23 cellular contexts compared by ENCODE assay signal in genomic region chr2:53334610-53335009, GRCh38.
"Had no signal": no experiment of that assay in that cellular context is flagged by ENCODE, and none has a peak within 500 bp of the region (broad histone marks: within the 10 kb centered on the region; RNA-seq: fewer than 3 reads in every experiment).

No MANE protein-coding gene starts in this region.

- H3K36me3 Mint-ChIP-seq: activated CD4-positive, alpha-beta memory T cell treated with anti-CD3 and anti-CD28 coated beads for 36 hours; activated naive CD8-positive, alpha-beta T cell; naive thymus-derived CD8-positive, alpha-beta T cell; stimulated activated memory B cell treated with anti-CD40 and anti-IgM and Interleukin-4, amounts not matched to agents 10 μg/mL and 1 μg/mL and 100 μg/mL, for 72 hours; WTC11 had no signal

- DNase-seq: activated CD4-positive, alpha-beta memory T cell treated with anti-CD3 and anti-CD28 coated beads for 36 hours; activated CD4-positive, alpha-beta T cell treated with anti-CD3 and anti-CD28 coated beads for 36 hours; amygdala; body of pancreas; dorsolateral prefrontal cortex; foreskin fibroblast; hippocampal formation; islet precursor cell; left lung; mucosa of descending colon; naive thymus-derived CD8-positive, alpha-beta T cell; pancreas; sigmoid colon; spleen; stimulated activated CD4-positive, alpha-beta T cell treated with anti-CD3 and anti-CD28 coated beads, Interleukin-4, amount 100 ng/mL, for 4 hours; upper lobe of left lung had no signal

- H3K4me3 ChIP-seq: body of pancreas, dorsolateral prefrontal cortex, left lung, mucosa of descending colon, pancreas, sigmoid colon, spleen, thoracic aorta, upper lobe of left lung had no signal

- H3K4me3 Mint-ChIP-seq: activated CD4-positive, alpha-beta memory T cell treated with anti-CD3 and anti-CD28 coated beads for 36 hours; activated CD4-positive, alpha-beta T cell treated with anti-CD3 and anti-CD28 coated beads for 36 hours; activated naive CD8-positive, alpha-beta T cell; naive thymus-derived CD8-positive, alpha-beta T cell; stimulated activated memory B cell treated with anti-CD40 and anti-IgM and Interleukin-4, amounts not matched to agents 10 μg/mL and 1 μg/mL and 100 μg/mL, for 72 hours; T-helper 2 cell treated with Interferon-gamma antibody and Interleukin-4, amounts not matched to agents 5 μg/mL and 100 μg/mL, for 36 hours; WTC11 had no signal

- H3K27me3 Mint-ChIP-seq: activated CD4-positive, alpha-beta memory T cell treated with anti-CD3 and anti-CD28 coated beads for 36 hours; activated CD4-positive, alpha-beta T cell treated with anti-CD3 and anti-CD28 coated beads for 36 hours; activated naive CD8-positive, alpha-beta T cell; stimulated activated memory B cell treated with anti-CD40 and anti-IgM and Interleukin-4, amounts not matched to agents 10 μg/mL and 1 μg/mL and 100 μg/mL, for 72 hours had no signal

- FAIRE-seq: colon, pancreas, TTC549 had no signal

- H3K4me1 ChIP-seq: left lung, pancreas, spleen, upper lobe of left lung had no signal

- ATAC-seq: activated CD4-positive, alpha-beta T cell treated with anti-CD3 and anti-CD28 coated beads for 36 hours; body of pancreas; left lung; mucosa of descending colon; naive thymus-derived CD8-positive, alpha-beta T cell; stimulated activated memory B cell treated with anti-CD40 and anti-IgM and Interleukin-4, amounts not matched to agents 10 μg/mL and 1 μg/mL and 100 μg/mL, for 72 hours; WTC11 had no signal

- H3K4me1 Mint-ChIP-seq: activated CD4-positive, alpha-beta T cell treated with anti-CD3 and anti-CD28 coated beads for 36 hours; naive thymus-derived CD8-positive, alpha-beta T cell; stimulated activated memory B cell treated with anti-CD40 and anti-IgM and Interleukin-4, amounts not matched to agents 10 μg/mL and 1 μg/mL and 100 μg/mL, for 72 hours; WTC11 had no signal

- H3K9me3 Mint-ChIP-seq: activated CD4-positive, alpha-beta memory T cell treated with anti-CD3 and anti-CD28 coated beads for 36 hours; stimulated activated memory B cell treated with anti-CD40 and anti-IgM and Interleukin-4, amounts not matched to agents 10 μg/mL and 1 μg/mL and 100 μg/mL, for 72 hours; T-helper 2 cell treated with Interferon-gamma antibody and Interleukin-4, amounts not matched to agents 5 μg/mL and 100 μg/mL, for 36 hours; WTC11 had no signal

- H3K9me3 ChIP-seq: body of pancreas, left lung, mucosa of descending colon, pancreas, sigmoid colon, spleen, thoracic aorta, upper lobe of left lung had no signal

- H3K27ac Mint-ChIP-seq: activated CD4-positive, alpha-beta memory T cell treated with anti-CD3 and anti-CD28 coated beads for 36 hours; activated CD4-positive, alpha-beta T cell treated with anti-CD3 and anti-CD28 coated beads for 36 hours; activated naive CD8-positive, alpha-beta T cell; naive thymus-derived CD8-positive, alpha-beta T cell; stimulated activated memory B cell treated with anti-CD40 and anti-IgM and Interleukin-4, amounts not matched to agents 10 μg/mL and 1 μg/mL and 100 μg/mL, for 72 hours; T-helper 2 cell treated with Interferon-gamma antibody and Interleukin-4, amounts not matched to agents 5 μg/mL and 100 μg/mL, for 36 hours; WTC11 had no signal

- H3K27ac ChIP-seq: body of pancreas, dorsolateral prefrontal cortex, left lung, pancreas, sigmoid colon, spleen, thoracic aorta, upper lobe of left lung had no signal

- H3K36me3 ChIP-seq: left lung, pancreas, sigmoid colon, spleen, thoracic aorta, upper lobe of left lung had no signal

- H3K27me3 ChIP-seq: body of pancreas, dorsolateral prefrontal cortex, left lung, pancreas, sigmoid colon, spleen, upper lobe of left lung had no signal
